In the genomic region with DNA sequence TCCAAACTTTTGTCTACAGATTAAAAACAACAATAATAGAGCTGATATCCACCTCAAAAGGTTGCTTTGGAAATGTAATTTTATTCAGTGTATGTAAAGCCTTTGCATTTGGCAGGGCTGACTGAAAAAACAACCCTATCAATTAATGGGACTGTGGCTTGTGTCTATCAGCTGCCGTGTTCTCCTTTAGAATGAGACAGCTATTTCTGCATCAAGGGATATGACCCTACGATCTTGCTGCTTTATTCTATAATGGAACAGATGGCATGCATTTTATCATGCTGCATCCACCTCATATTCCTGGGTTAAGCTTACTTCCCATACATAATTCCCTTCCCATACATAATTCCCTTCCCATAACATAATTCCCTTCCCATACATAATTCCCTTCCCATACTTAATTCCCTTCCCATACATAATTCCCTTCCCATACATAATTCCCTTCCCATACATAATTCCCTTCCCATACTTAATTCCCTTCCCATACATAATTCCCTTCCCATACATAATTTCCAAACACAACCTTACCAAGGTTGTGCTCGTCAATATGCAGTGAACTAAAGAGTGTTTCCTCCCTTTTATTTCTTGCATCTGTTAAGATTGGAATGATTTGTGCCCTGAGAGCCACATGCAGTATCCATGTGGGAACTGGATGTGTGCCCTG, we compare ENCODE assay signal across 20 cellular contexts. TPM values are rescaled to one million over a fixed set of nuclear protein-coding genes. Genes with fewer than 3 reads are reported as not detected.
DNase-seq lines count a peak whose midpoint lies in the region; ATAC-seq, FAIRE-seq and TF ChIP-seq lines count a peak whose summit lies in the region.
"Had no signal": no experiment of that assay in that cellular context is flagged by ENCODE, and none has a peak within 500 bp of the region (broad histone marks: within the 10 kb centered on the region; RNA-seq: fewer than 3 reads in every experiment).

No MANE protein-coding gene starts in this region.

- H2AFZ ChIP-seq in HepG2 (ENCODE audit: low read length) (no peak overlapping the region), Loucy (ENCODE audit: low read length) (no peak overlapping the region)

- TF ChIP-seq EP300 in HepG2 (IDR thresholded peaks at IDR 0.05; ENCODE audit: low read depth in 2 of 2, low read length in 2 of 2) = no peak
- TF ChIP-seq EP300 in HepG2 (CRISPR knock-in tag; IDR thresholded peaks at IDR 0.05; ENCODE audit: borderline replicate concordance) = no peak

- peaks cover 5% of the 10 kb centered on the region for H3K36me3 Mint-ChIP-seq in brain
- peaks cover 19% of the 10 kb centered on the region for H3K36me3 Mint-ChIP-seq in chondrocyte (ENCODE audit: low read depth)

- H3K4me3 Mint-ChIP-seq in brain (no peak overlapping the region), chondrocyte (ENCODE audit: unreplicated experiment) (no peak overlapping the region)
- H3K4me3 Mint-ChIP-seq: activated T-helper 17 cell treated with anti-CD3 and anti-CD28 coated beads, Interleukin-2, amount 50 U/mL, for 72 hours; endodermal cell had no signal

- in situ Hi-C loops in HepG2 (cut with HindIII; ENCODE audit: extremely low pct_ligation_motif_present, low pct_unique_long_range_greater_than_20kb) = no loop called here

- H3K4me3 ChIP-seq in HepG2 (replicated peaks in 1 of 3; ENCODE audit: insufficient read depth in 1 of 3, low read depth in 2 of 3, low read length in 3 of 3) (no peak overlapping the region), right lobe of liver (no peak overlapping the region), Loucy (ENCODE audit: low read length, poor library complexity, severe bottlenecking) (no peak overlapping the region), stomach smooth muscle (ENCODE audit: low read length in 2 of 2) (no peak overlapping the region)
- H3K4me3 ChIP-seq: breast epithelium, colonic mucosa, thyroid gland had no signal

- H3K27me3 ChIP-seq in HepG2 (ENCODE audit: control insufficient read depth in 1 of 2, insufficient read depth in 2 of 2, low read length in 2 of 2) (no peaks in the 10 kb centered on the region), right lobe of liver (no peaks in the 10 kb centered on the region), Loucy (ENCODE audit: insufficient read depth, low read length, poor library complexity, severe bottlenecking) (no peaks in the 10 kb centered on the region), stomach smooth muscle (ENCODE audit: control insufficient read depth in 1 of 2, insufficient read depth in 2 of 2, low read length in 2 of 2) (no peaks in the 10 kb centered on the region)
- H3K27me3 ChIP-seq: breast epithelium, colonic mucosa, thyroid gland had no signal

- no peaks in the 10 kb centered on the region for H3K9me3 ChIP-seq in HepG2 (ENCODE audit: low read length)
- H3K9me3 ChIP-seq in right lobe of liver = no peaks in the 10 kb centered on the region
- no peaks in the 10 kb centered on the region for H3K9me3 ChIP-seq in Loucy (ENCODE audit: insufficient read depth, low read depth, low read length)
- H3K9me3 ChIP-seq in stomach smooth muscle (ENCODE audit: control insufficient read depth in 2 of 2, low read length in 2 of 2) = no peaks in the 10 kb centered on the region
- H3K9me3 ChIP-seq: breast epithelium, colonic mucosa, thyroid gland had no signal

- H3K36me3 ChIP-seq in HepG2 (replicated peaks in 1 of 2; ENCODE audit: control insufficient read depth in 1 of 2, insufficient read depth in 2 of 2, low read length in 2 of 2) (peaks cover 1 to 5% of the 10 kb centered on the region in 2 experiments; a peak in 2 of 5 replicates), right lobe of liver (peaks cover 0 to 17% (median 5%) of the 10 kb centered on the region in 4 donors), Loucy (ENCODE audit: insufficient read depth, low read length) (no peaks in the 10 kb centered on the region), stomach smooth muscle (ENCODE audit: control insufficient read depth in 2 of 2, insufficient read depth in 2 of 2, low read length in 2 of 2) (peaks cover 16 to 20% of the 10 kb centered on the region in 2 donors)
- H3K36me3 ChIP-seq: breast epithelium, colonic mucosa had no signal

- peaks cover 27% of the 10 kb centered on the region for H3K4me1 ChIP-seq in HepG2 (ENCODE audit: insufficient read depth, low read length)
- no peaks in the 10 kb centered on the region for H3K4me1 ChIP-seq in right lobe of liver
- H3K4me1 ChIP-seq in Loucy (ENCODE audit: insufficient read depth, low read length, poor library complexity, severe bottlenecking) = peaks cover 44% of the 10 kb centered on the region
- H3K4me1 ChIP-seq in stomach smooth muscle (ENCODE audit: control insufficient read depth, insufficient read depth, low read length) = peaks cover 2% of the 10 kb centered on the region
- H3K4me1 ChIP-seq: breast epithelium, colonic mucosa had no signal

- TF ChIP-seq CTCF in HepG2 (CRISPR knock-in tag; IDR thresholded peaks at IDR 0.05) = no peak
- no peak for TF ChIP-seq CTCF in right lobe of liver (IDR thresholded peaks at IDR 0.05)
- TF ChIP-seq CTCF in Loucy (conservative IDR thresholded peaks at IDR 0.05; ENCODE audit: low read length) = no peak
- no peak for TF ChIP-seq CTCF in brain (conservative IDR thresholded peaks at IDR 0.05)
- TF ChIP-seq CTCF in chondrocyte (IDR thresholded peaks at IDR 0.05) = no peak

- WGBS in HepG2 (ENCODE audit: low lambda C conversion rate) = 51% methylated on average over 3 of the region's 3 CpGs
- 64% methylated on average over 3 of the region's 3 CpGs for WGBS in right lobe of liver (ENCODE audit: insufficient coverage, low coverage, low lambda C conversion rate, missing lambda C conversion rate)

- H4K20me1 ChIP-seq in HepG2 (ENCODE audit: insufficient read depth, low read length) = no peaks in the 10 kb centered on the region
- no peaks in the 10 kb centered on the region for H4K20me1 ChIP-seq in Loucy (ENCODE audit: insufficient read depth, low read length, poor library complexity, severe bottlenecking)

- no TSS peak for BruUV-seq in HepG2 (replicated peaks; lab: Mats Ljungman, UMichigan)

- H3K9ac ChIP-seq in HepG2 (ENCODE audit: insufficient read depth, low read depth, low read length) = no peak overlapping the region
- peak overlapping the region; percentile 74 for H3K9ac ChIP-seq in Loucy (ENCODE audit: low read depth, low read length, poor library complexity, severe bottlenecking)
- H3K9ac ChIP-seq in stomach smooth muscle (ENCODE audit: low read length in 2 of 2) = no peak overlapping the region

- H3K9me3 Mint-ChIP-seq in brain = peaks cover 0 to 3% (median 0%) of the 10 kb centered on the region in 5 experiments
- H3K9me3 Mint-ChIP-seq in chondrocyte (ENCODE audit: low read depth) = no peaks in the 10 kb centered on the region

- no peaks in the 10 kb centered on the region for H3K9me2 ChIP-seq in Loucy (replicated peaks; ENCODE audit: low read depth, low read length)

- H3K4me1 Mint-ChIP-seq in brain (peaks cover 28% of the 10 kb centered on the region), chondrocyte (ENCODE audit: low read depth) (no peaks in the 10 kb centered on the region)

- POLR2A ChIA-PET in HepG2 (lab: Yijun Ruan, JAX) = no interaction called here

- no peak for FAIRE-seq in HepG2 (lab: Jason Lieb, UNC)
- FAIRE-seq: GM12891, HTR-8/SVneo had no signal

- no peak overlapping the region for H3K27ac ChIP-seq in HepG2 (ENCODE audit: extremely low read length, insufficient read depth, low read length)
- H3K27ac ChIP-seq in right lobe of liver = no peak overlapping the region
- peak overlapping the region; percentile 18 for H3K27ac ChIP-seq in stomach smooth muscle (ENCODE audit: low read length)
- H3K27ac ChIP-seq: colonic mucosa had no signal

- TF ChIP-seq RAD21 in HepG2 (CRISPR knock-in tag; IDR thresholded peaks at IDR 0.05) = no peak

- H3K27ac Mint-ChIP-seq in brain = peak overlapping the region in 3 of 5 experiments; percentile 15 to 45 (median 22)
- no peak overlapping the region for H3K27ac Mint-ChIP-seq in chondrocyte (ENCODE audit: unreplicated experiment)
- H3K27ac Mint-ChIP-seq: activated T-helper 17 cell treated with anti-CD3 and anti-CD28 coated beads, Interleukin-2, amount 50 U/mL, for 72 hours had no signal

- peaks cover 12% of the 10 kb centered on the region; the same call in 1 of the 2 replicates for H3F3A ChIP-seq in Loucy (ENCODE audit: low read depth)

- TF ChIP-seq POLR2A in HepG2 (IDR thresholded peaks at IDR 0.05; ENCODE audit: insufficient read depth in 1 of 2, low read depth in 2 of 2, low read length in 2 of 2) = no peak
- TF ChIP-seq POLR2A in right lobe of liver (IDR thresholded peaks at IDR 0.05) = no peak

- H3K4me2 ChIP-seq in HepG2 (ENCODE audit: low read depth, low read length) (no peak overlapping the region), Loucy (ENCODE audit: low read depth, low read length, poor library complexity, severe bottlenecking) (peak overlapping the region; percentile 94)

- DNase-seq in HepG2 (ENCODE audit: low spot score) = no peak
- DNase-seq in right lobe of liver = no peak
- DNase-seq in chondrocyte (ENCODE audit: low spot score) = no peak
- DNase-seq: DND-41; NCI-H1105; retina; Right ventricle myocardium superior; stimulated activated CD4-positive, alpha-beta T cell treated with anti-CD3 and anti-CD28 coated beads, Interleukin-4, amount 100 ng/mL, for 1 hour; stimulated activated naive CD8-positive, alpha-beta T cell treated with anti-CD3 and anti-CD28 coated beads, Interleukin-15, Interleukin-2, amounts not matched to agents 100 U/mL and 50 U/mL, for 24 hours; thyroid gland had no signal

- intact Hi-C loops in HepG2 (cut with micrococcal nuclease; ENCODE audit: unreplicated experiment) = no loop called here
- intact Hi-C loops in right lobe of liver (cut with DNase I) = no loop called here

- CTCF ChIA-PET in HepG2 (lab: Yijun Ruan, JAX; ENCODE audit: low intra/inter-chr PET ratio, low total read pairs) = no interaction called here

- no peaks in the 10 kb centered on the region for H3K79me2 ChIP-seq in HepG2 (ENCODE audit: insufficient read depth, low read length)
- no peaks in the 10 kb centered on the region for H3K79me2 ChIP-seq in Loucy (ENCODE audit: insufficient read depth, low read length)

- no peak for ATAC-seq in HepG2
- ATAC-seq in right lobe of liver = no peak
- ATAC-seq in GM18858 (IDR thresholded peaks at IDR 0.05; ENCODE audit: unreplicated experiment) = no peak
- ATAC-seq: activated T-helper 17 cell treated with anti-CD3 and anti-CD28 coated beads, Interleukin-2, amount 50 U/mL, for 72 hours; stimulated activated naive CD8-positive, alpha-beta T cell treated with anti-CD3 and anti-CD28 coated beads, Interleukin-15, Interleukin-2, amounts not matched to agents 100 U/mL and 50 U/mL, for 24 hours had no signal

- H3K27me3 Mint-ChIP-seq in brain = no peaks in the 10 kb centered on the region
- H3K27me3 Mint-ChIP-seq in chondrocyte (ENCODE audit: low read depth) = no peaks in the 10 kb centered on the region

RNA-seq across cellular contexts. Expression of gene SERPINB6, which starts 26.8 kb away (rescaled TPM):
- total RNA-seq in HepG2 (2016; rRNA removed; fragmentation: Illumina TruSeq; extraction: Trizol) (38.2 and 44.8 TPM in 2 replicates), right lobe of liver (10 to 100 TPM; 27.0 to 48.5 (median 38.7) TPM), chondrocyte (74.0 to 98.0 TPM (median 97.3 TPM) in 3 replicates)
- total RNA-seq in HepG2 (2016; cell fraction: cytosol; rRNA removed; fragmentation: Illumina TruSeq; extraction: Trizol; ENCODE audit: low read depth) = 16.6 and 17.4 TPM in 2 replicates
- 38.2 and 41.7 TPM in 2 replicates for total RNA-seq in HepG2 (2016; cell fraction: insoluble cytoplasmic fraction; rRNA removed; fragmentation: Illumina TruSeq; extraction: Trizol)
- total RNA-seq in HepG2 (2016; cell fraction: membrane; rRNA removed; fragmentation: Illumina TruSeq; extraction: Trizol) = 24.5 and 25.6 TPM in 2 replicates
- 23.7 and 24.1 TPM in 2 replicates for total RNA-seq in HepG2 (2016; cell fraction: nucleus; rRNA removed; fragmentation: Illumina TruSeq; extraction: Trizol)
- polyA plus RNA-seq in HepG2 (2011; rRNA removed) (61.3 and 63.6 TPM in 2 replicates), brain (ENCODE audit: insufficient read depth, low read depth, low replicate concordance) (50.6 TPM)
- polyA plus RNA-seq in HepG2 (2011; cell fraction: cytosol; rRNA removed) = 64.8 and 79.1 TPM in 2 replicates
- 72.8 and 85.1 TPM in 2 replicates for polyA plus RNA-seq in HepG2 (2011; cell fraction: nucleus; rRNA removed)
- 43.2 and 44.3 TPM in 2 replicates for polyA plus RNA-seq in HepG2 (2012)
- 22.2 and 23.2 TPM in 2 replicates for polyA plus RNA-seq in HepG2 (2016; cell fraction: cytosol; fragmentation: Illumina TruSeq; extraction: Trizol; ENCODE audit: low read depth)
- 57.5 and 58.5 TPM in 2 replicates for polyA plus RNA-seq in HepG2 (2016; cell fraction: insoluble cytoplasmic fraction; fragmentation: Illumina TruSeq; extraction: Trizol; ENCODE audit: low read depth)
- polyA plus RNA-seq in HepG2 (2016; cell fraction: membrane; fragmentation: Illumina TruSeq; extraction: Trizol; ENCODE audit: low read depth) = 27.2 and 27.5 TPM in 2 replicates
- 53.5 and 56.5 TPM in 2 replicates for polyA plus RNA-seq in HepG2 (2016; cell fraction: nucleus; fragmentation: Illumina TruSeq; extraction: Trizol; ENCODE audit: insufficient read depth, low read depth)
- 58.5 and 190 TPM in 2 replicates for polyA minus RNA-seq in HepG2 (2011; rRNA and poly(A)+ RNA removed; ENCODE audit: low replicate concordance)
- polyA minus RNA-seq in HepG2 (2011; cell fraction: cytosol; rRNA and poly(A)+ RNA removed) = 36.4 and 38.5 TPM in 2 replicates
- 45.4 and 45.6 TPM in 2 replicates for polyA minus RNA-seq in HepG2 (2011; cell fraction: nucleus; rRNA and poly(A)+ RNA removed)

RNA-seq across cellular contexts. Expression of gene SERPINB9, which starts 41.4 kb away (rescaled TPM):
- total RNA-seq in HepG2 (2016; rRNA removed; fragmentation: Illumina TruSeq; extraction: Trizol) (7.2 and 9.8 TPM in 2 replicates), right lobe of liver (10 to 100 TPM in 1 of 6 experiments, 1 to 10 TPM in 5; 1.8 to 19.0 (median 4.6) TPM), chondrocyte (0.31 to 0.67 TPM (median 0.62 TPM) in 3 replicates)
- total RNA-seq in HepG2 (2016; cell fraction: cytosol; rRNA removed; fragmentation: Illumina TruSeq; extraction: Trizol; ENCODE audit: low read depth) = 0.61 and 0.71 TPM in 2 replicates
- total RNA-seq in HepG2 (2016; cell fraction: insoluble cytoplasmic fraction; rRNA removed; fragmentation: Illumina TruSeq; extraction: Trizol) = 7.0 and 8.5 TPM in 2 replicates
- 2.7 and 2.9 TPM in 2 replicates for total RNA-seq in HepG2 (2016; cell fraction: membrane; rRNA removed; fragmentation: Illumina TruSeq; extraction: Trizol)
- 2.9 and 4.3 TPM in 2 replicates for total RNA-seq in HepG2 (2016; cell fraction: nucleus; rRNA removed; fragmentation: Illumina TruSeq; extraction: Trizol)
- polyA plus RNA-seq in HepG2 (2011; rRNA removed) (32.5 and 36.7 TPM in 2 replicates), brain (ENCODE audit: insufficient read depth, low read depth, low replicate concordance) (2.4 TPM)
- polyA plus RNA-seq in HepG2 (2011; cell fraction: cytosol; rRNA removed) = 23.5 and 30.7 TPM in 2 replicates
- 9.8 and 12.8 TPM in 2 replicates for polyA plus RNA-seq in HepG2 (2011; cell fraction: nucleus; rRNA removed)
- polyA plus RNA-seq in HepG2 (2012) = 6.6 and 9.0 TPM in 2 replicates
- polyA plus RNA-seq in HepG2 (2016; cell fraction: cytosol; fragmentation: Illumina TruSeq; extraction: Trizol; ENCODE audit: low read depth) = 0.33 and 0.35 TPM in 2 replicates
- 8.7 and 10.9 TPM in 2 replicates for polyA plus RNA-seq in HepG2 (2016; cell fraction: insoluble cytoplasmic fraction; fragmentation: Illumina TruSeq; extraction: Trizol; ENCODE audit: low read depth)
- polyA plus RNA-seq in HepG2 (2016; cell fraction: membrane; fragmentation: Illumina TruSeq; extraction: Trizol; ENCODE audit: low read depth) = 1.5 and 1.6 TPM in 2 replicates
- polyA plus RNA-seq in HepG2 (2016; cell fraction: nucleus; fragmentation: Illumina TruSeq; extraction: Trizol; ENCODE audit: insufficient read depth, low read depth) = 5.0 and 5.4 TPM in 2 replicates
- polyA minus RNA-seq in HepG2 (2011; rRNA and poly(A)+ RNA removed; ENCODE audit: low replicate concordance) = 0.21 and 49.0 TPM in 2 replicates
- polyA minus RNA-seq in HepG2 (2011; cell fraction: cytosol; rRNA and poly(A)+ RNA removed) = 29.2 and 32.6 TPM in 2 replicates
- polyA minus RNA-seq in HepG2 (2011; cell fraction: nucleus; rRNA and poly(A)+ RNA removed) = 13.3 and 18.3 TPM in 2 replicates

RNA-seq across cellular contexts. Expression of gene NQO2, which starts 55.2 kb away (rescaled TPM):
- 56.5 and 63.0 TPM in 2 replicates for total RNA-seq in HepG2 (2016; rRNA removed; fragmentation: Illumina TruSeq; extraction: Trizol)
- 44.8 and 70.6 TPM in 2 replicates for total RNA-seq in HepG2 (2016; cell fraction: cytosol; rRNA removed; fragmentation: Illumina TruSeq; extraction: Trizol; ENCODE audit: low read depth)
- total RNA-seq in HepG2 (2016; cell fraction: insoluble cytoplasmic fraction; rRNA removed; fragmentation: Illumina TruSeq; extraction: Trizol) = 56.8 and 60.6 TPM in 2 replicates
- 53.4 and 80.8 TPM in 2 replicates for total RNA-seq in HepG2 (2016; cell fraction: membrane; rRNA removed; fragmentation: Illumina TruSeq; extraction: Trizol)
- total RNA-seq in HepG2 (2016; cell fraction: nucleus; rRNA removed; fragmentation: Illumina TruSeq; extraction: Trizol) = 34.2 and 36.9 TPM in 2 replicates
- 27.4 and 32.2 TPM in 2 replicates for polyA plus RNA-seq in HepG2 (2011; rRNA removed)
- polyA plus RNA-seq in HepG2 (2011; cell fraction: cytosol; rRNA removed) = 29.5 and 31.9 TPM in 2 replicates
- 30.7 and 34.4 TPM in 2 replicates for polyA plus RNA-seq in HepG2 (2011; cell fraction: nucleus; rRNA removed)
- 15.7 and 17.8 TPM in 2 replicates for polyA plus RNA-seq in HepG2 (2012)
- 48.7 and 84.9 TPM in 2 replicates for polyA plus RNA-seq in HepG2 (2016; cell fraction: cytosol; fragmentation: Illumina TruSeq; extraction: Trizol; ENCODE audit: low read depth)
- polyA plus RNA-seq in HepG2 (2016; cell fraction: insoluble cytoplasmic fraction; fragmentation: Illumina TruSeq; extraction: Trizol; ENCODE audit: low read depth) = 61.8 and 64.6 TPM in 2 replicates
- polyA plus RNA-seq in HepG2 (2016; cell fraction: membrane; fragmentation: Illumina TruSeq; extraction: Trizol; ENCODE audit: low read depth) = 49.3 and 82.9 TPM in 2 replicates
- polyA plus RNA-seq in HepG2 (2016; cell fraction: nucleus; fragmentation: Illumina TruSeq; extraction: Trizol; ENCODE audit: insufficient read depth, low read depth) = 65.1 and 69.0 TPM in 2 replicates
- 15.8 and 89.9 TPM in 2 replicates for polyA minus RNA-seq in HepG2 (2011; rRNA and poly(A)+ RNA removed; ENCODE audit: low replicate concordance)
- polyA minus RNA-seq in HepG2 (2011; cell fraction: cytosol; rRNA and poly(A)+ RNA removed) = 9.1 and 15.4 TPM in 2 replicates
- polyA minus RNA-seq in HepG2 (2011; cell fraction: nucleus; rRNA and poly(A)+ RNA removed) = 17.7 and 19.6 TPM in 2 replicates
- 10 to 100 TPM; 44.5 to 74.2 (median 67.3) TPM for total RNA-seq in right lobe of liver
- polyA plus RNA-seq in brain (ENCODE audit: insufficient read depth, low read depth, low replicate concordance) = 16.8 TPM
- total RNA-seq in chondrocyte = 34.4 to 40.7 TPM (median 35.1 TPM) in 3 replicates
